Comparison of ENCODE assay signal across 8 cellular contexts in the genomic region with DNA sequence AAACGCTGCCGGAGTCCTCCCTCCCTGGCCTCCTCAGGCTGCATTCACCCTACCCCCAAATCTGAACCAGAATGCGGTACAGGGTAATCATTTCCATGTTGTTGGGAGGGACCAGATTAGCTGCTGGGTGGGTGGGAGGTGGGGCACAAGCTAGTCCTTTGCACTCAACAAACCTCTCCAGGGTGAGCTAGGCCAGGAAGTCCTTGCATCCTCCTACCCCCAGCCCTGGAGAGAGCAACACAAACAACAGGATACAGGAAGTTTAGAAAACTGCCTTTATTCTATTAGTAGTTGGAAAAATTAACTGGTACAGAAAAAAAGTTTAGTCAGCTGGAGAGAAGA. TPM values are rescaled to one million over a fixed set of nuclear protein-coding genes. Genes with fewer than 3 reads are reported as not detected.
DNase-seq lines count a peak whose midpoint lies in the region; ATAC-seq and TF ChIP-seq lines count a peak whose summit lies in the region.

No MANE protein-coding gene starts in this region.

- TF ChIP-seq POLR2A in adrenal gland (IDR thresholded peaks at IDR 0.05) = no peak

- H3K9me2 ChIP-seq in DOHH2 (replicated peaks; ENCODE audit: control insufficient read depth, low read length) = no peaks in the 10 kb centered on the region

- H3K27ac ChIP-seq in DOHH2 (ENCODE audit: low read depth, low read length) (peak overlapping the region; percentile 66), adrenal gland (peak overlapping the region; percentile 87 to 95 (median 90)), liver (ENCODE audit: low read depth in 1 of 2, low read length in 2 of 2) (peak overlapping the region; percentile 90 to 93), urinary bladder (ENCODE audit: low read depth) (peak overlapping the region; percentile 40)

- no peaks in the 10 kb centered on the region for H3K9me3 ChIP-seq in DOHH2 (ENCODE audit: control insufficient read depth, insufficient read depth, low read length)
- H3K9me3 ChIP-seq in adrenal gland (replicated peaks in 1 of 3) = no peaks in the 10 kb centered on the region
- H3K9me3 ChIP-seq in liver (ENCODE audit: control insufficient read depth in 4 of 4, low read length in 3 of 4) = no peaks in the 10 kb centered on the region

- peaks cover 27% of the 10 kb centered on the region for H3K79me2 ChIP-seq in DOHH2 (ENCODE audit: control insufficient read depth, low read length)

- TF ChIP-seq CTCF in DOHH2 (IDR thresholded peaks at IDR 0.05; ENCODE audit: low read depth, low read length, poor library complexity, severe bottlenecking) (no peak), adrenal gland (IDR thresholded peaks at IDR 0.05) (no peak), liver (IDR thresholded peaks at IDR 0.05; ENCODE audit: low read depth, low read length, missing input control) (no peak)

- peak overlapping the region; percentile 94 for H3K4me2 ChIP-seq in DOHH2 (ENCODE audit: low read length)

- peaks cover 31% of the 10 kb centered on the region for H3F3A ChIP-seq in DOHH2 (ENCODE audit: control insufficient read depth, insufficient read depth)

- peaks cover 31% of the 10 kb centered on the region for H3K4me1 ChIP-seq in DOHH2 (ENCODE audit: control insufficient read depth, low read length)
- peaks cover 16 to 37% of the 10 kb centered on the region in 2 donors for H3K4me1 ChIP-seq in adrenal gland (replicated peaks in 1 of 2)
- peaks cover 1 to 24% (median 17%) of the 10 kb centered on the region in 4 donors for H3K4me1 ChIP-seq in liver (ENCODE audit: control insufficient read depth in 4 of 4, insufficient read depth in 4 of 4, low read length in 3 of 4)
- H3K4me1 ChIP-seq in urinary bladder (ENCODE audit: insufficient read depth) = peaks cover 2% of the 10 kb centered on the region

- peak overlapping the region in 1 of 2 donors; percentile 6 for H3K9ac ChIP-seq in liver (ENCODE audit: low read depth in 1 of 2, low read length in 2 of 2)

- intact Hi-C loops in adrenal gland (cut with DNase I) = loop anchor here in 1 of 2 donors (10.0 kb wide), 1 partner anchor 46 kb away; no protein-coding TSS in a partner anchor

- H4K20me1 ChIP-seq in DOHH2 (ENCODE audit: control insufficient read depth, insufficient read depth, low read depth, low read length) = 0 out of 2 replicates have a peak, but pooled peaks cover 2% of the 10 kb centered on the region

- peak; percentile 23 for ATAC-seq in HG02973 (IDR thresholded peaks at IDR 0.05; ENCODE audit: unreplicated experiment)

- H3K27me3 ChIP-seq in DOHH2 (ENCODE audit: control insufficient read depth, low read length) (no peaks in the 10 kb centered on the region), adrenal gland (no peaks in the 10 kb centered on the region), liver (ENCODE audit: control insufficient read depth in 4 of 4, insufficient read depth in 4 of 4, low read length in 3 of 4) (no peaks in the 10 kb centered on the region)

- no peak for DNase-seq in adrenal gland
- no peak for DNase-seq in RKO (ENCODE audit: low spot score)
- DNase-seq in DMS114 treated with DMSO at 0.1 percent for 48 hours (lab: John Stamatoyannopoulos, UW; ENCODE audit: unreplicated experiment) = no peak
- DNase-seq in NCI-H526 treated with DMSO at 0.1 percent for 48 hours (lab: John Stamatoyannopoulos, UW) = no peak

- WGBS in adrenal gland, 4 donors = 24 to 32% (median 27%) methylated on average over 3 of the region's 3 CpGs
- WGBS in liver = 21% methylated on average over 3 of the region's 3 CpGs
- 18% methylated on average over 3 of the region's 3 CpGs for WGBS in urinary bladder

- H3K4me3 ChIP-seq in DOHH2 (ENCODE audit: low read length) (peak overlapping the region; percentile 92), adrenal gland (peak overlapping the region in 2 of 4 donors; percentile 24 to 63), liver (ENCODE audit: low read depth in 1 of 3, low read length in 3 of 3) (peak overlapping the region; percentile 54 to 86 (median 79)), urinary bladder (ENCODE audit: low read depth, low read length) (peak overlapping the region; percentile 84)

- no peak for TF ChIP-seq RAD21 in liver (IDR thresholded peaks at IDR 0.05)

- peaks cover 70% of the 10 kb centered on the region for H3K36me3 ChIP-seq in DOHH2 (ENCODE audit: control insufficient read depth, low read length)
- H3K36me3 ChIP-seq in adrenal gland (replicated peaks in 1 of 2) = peaks cover 0 to 58% of the 10 kb centered on the region in 2 donors
- peaks cover 13 to 37% (median 23%) of the 10 kb centered on the region in 4 donors for H3K36me3 ChIP-seq in liver (ENCODE audit: control insufficient read depth in 4 of 4, insufficient read depth in 3 of 4, low read depth in 1 of 4, low read length in 3 of 4)
- H3K36me3 ChIP-seq in urinary bladder (ENCODE audit: insufficient read depth) = peaks cover 4% of the 10 kb centered on the region

TF ChIP-seq in liver, 16 proteins besides CTCF, POLR2A, EP300 and RAD21:
- TF ChIP-seq GABPA (IDR thresholded peaks at IDR 0.05 in 1 of 2, conservative IDR thresholded peaks at IDR 0.05 in 1 of 2) (no peak), JUND (IDR thresholded peaks at IDR 0.05) (no peak), HNF4A (conservative IDR thresholded peaks at IDR 0.05) (no peak), NR2F2 (IDR thresholded peaks at IDR 0.05) (peak; percentile 7), EGR1 (IDR thresholded peaks at IDR 0.05; ENCODE audit: low read depth in 2 of 2) (no peak), YY1 (IDR thresholded peaks at IDR 0.05) (no peak), FOXA2 (IDR thresholded peaks at IDR 0.05) (no peak)
- TF ChIP-seq, protein P1, sequence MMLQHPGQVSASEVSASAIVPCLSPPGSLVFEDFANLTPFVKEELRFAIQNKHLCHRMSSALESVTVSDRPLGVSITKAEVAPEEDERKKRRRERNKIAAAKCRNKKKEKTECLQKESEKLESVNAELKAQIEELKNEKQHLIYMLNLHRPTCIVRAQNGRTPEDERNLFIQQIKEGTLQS (IDR thresholded peaks at IDR 0.05) = no peak
- TF ChIP-seq, protein P2, sequence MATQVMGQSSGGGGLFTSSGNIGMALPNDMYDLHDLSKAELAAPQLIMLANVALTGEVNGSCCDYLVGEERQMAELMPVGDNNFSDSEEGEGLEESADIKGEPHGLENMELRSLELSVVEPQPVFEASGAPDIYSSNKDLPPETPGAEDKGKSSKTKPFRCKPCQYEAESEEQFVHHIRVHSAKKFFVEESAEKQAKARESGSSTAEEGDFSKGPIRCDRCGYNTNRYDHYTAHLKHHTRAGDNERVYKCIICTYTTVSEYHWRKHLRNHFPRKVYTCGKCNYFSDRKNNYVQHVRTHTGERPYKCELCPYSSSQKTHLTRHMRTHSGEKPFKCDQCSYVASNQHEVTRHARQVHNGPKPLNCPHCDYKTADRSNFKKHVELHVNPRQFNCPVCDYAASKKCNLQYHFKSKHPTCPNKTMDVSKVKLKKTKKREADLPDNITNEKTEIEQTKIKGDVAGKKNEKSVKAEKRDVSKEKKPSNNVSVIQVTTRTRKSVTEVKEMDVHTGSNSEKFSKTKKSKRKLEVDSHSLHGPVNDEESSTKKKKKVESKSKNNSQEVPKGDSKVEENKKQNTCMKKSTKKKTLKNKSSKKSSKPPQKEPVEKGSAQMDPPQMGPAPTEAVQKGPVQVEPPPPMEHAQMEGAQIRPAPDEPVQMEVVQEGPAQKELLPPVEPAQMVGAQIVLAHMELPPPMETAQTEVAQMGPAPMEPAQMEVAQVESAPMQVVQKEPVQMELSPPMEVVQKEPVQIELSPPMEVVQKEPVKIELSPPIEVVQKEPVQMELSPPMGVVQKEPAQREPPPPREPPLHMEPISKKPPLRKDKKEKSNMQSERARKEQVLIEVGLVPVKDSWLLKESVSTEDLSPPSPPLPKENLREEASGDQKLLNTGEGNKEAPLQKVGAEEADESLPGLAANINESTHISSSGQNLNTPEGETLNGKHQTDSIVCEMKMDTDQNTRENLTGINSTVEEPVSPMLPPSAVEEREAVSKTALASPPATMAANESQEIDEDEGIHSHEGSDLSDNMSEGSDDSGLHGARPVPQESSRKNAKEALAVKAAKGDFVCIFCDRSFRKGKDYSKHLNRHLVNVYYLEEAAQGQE (IDR thresholded peaks at IDR 0.05) = no peak

RNA-seq across cellular contexts. Expression of gene GPX1, which starts 0.7 kb away (rescaled TPM):
- total RNA-seq in adrenal gland = 1,000 to 10,000 TPM in 2 of 8 donors, 100 to 1,000 TPM in 6; 429 to 1,200 (median 517) TPM
- 100 to 1,000 TPM in 2 of 3 donors, 10 to 100 TPM in 1; 60.3 to 942 (median 567) TPM for polyA plus RNA-seq in adrenal gland
- 100 to 1,000 TPM in 1 of 2 donors, 10 to 100 TPM in 1; 87.0 to 125 TPM for total RNA-seq in liver
- 100 to 1,000 TPM; 313 to 412 TPM for polyA plus RNA-seq in liver
- total RNA-seq in urinary bladder = 49.2 TPM
- polyA plus RNA-seq in urinary bladder = 411 TPM

RNA-seq across cellular contexts. Expression of gene USP4, which starts 19.0 kb away (rescaled TPM):
- total RNA-seq in adrenal gland (10 to 100 TPM; 14.2 to 56.9 (median 40.0) TPM), liver (10 to 100 TPM; 16.1 to 17.7 TPM), urinary bladder (23.7 TPM)
- polyA plus RNA-seq in adrenal gland (10 to 100 TPM; 41.4 to 71.0 (median 53.4) TPM), liver (10 to 100 TPM; 12.5 to 13.7 TPM), urinary bladder (34.2 TPM)

RNA-seq across cellular contexts. Expression of gene RHOA, which starts 52.9 kb away (rescaled TPM):
- total RNA-seq in adrenal gland = 100 to 1,000 TPM; 357 to 913 (median 482) TPM
- 100 to 1,000 TPM; 185 to 796 (median 189) TPM for polyA plus RNA-seq in adrenal gland
- 100 to 1,000 TPM; 157 to 162 TPM for total RNA-seq in liver
- polyA plus RNA-seq in liver = 100 to 1,000 TPM; 144 to 169 TPM
- 308 TPM for total RNA-seq in urinary bladder
- polyA plus RNA-seq in urinary bladder = 451 TPM

RNA-seq across cellular contexts. Expression of gene TCTA, which starts 53.4 kb away (rescaled TPM):
- total RNA-seq in adrenal gland (10 to 100 TPM; 31.7 to 83.3 (median 46.0) TPM), liver (10 to 100 TPM; 13.6 to 24.9 TPM), urinary bladder (11.1 TPM)
- polyA plus RNA-seq in adrenal gland (100 to 1,000 TPM in 1 of 3 donors, 10 to 100 TPM in 2; 26.9 to 116 (median 33.7) TPM), liver (10 to 100 TPM; 24.3 to 28.2 TPM), urinary bladder (38.4 TPM)

Comparison
In these comparisons a context has a peak if more than half of its experiments do, and no peak if none do; other contexts are left out.
1. H3K27ac ChIP-seq: peak in every context shown above with its lines; median percentile 92 in liver; 90 in adrenal gland; 66 in DOHH2; 40 in urinary bladder.